8 cellular contexts compared by ENCODE assay signal in genomic region chr6:109397020-109397419, GRCh38. TPM values are rescaled to one million over a fixed set of nuclear protein-coding genes. Genes with fewer than 3 reads are reported as not detected.
DNase-seq lines count a peak whose midpoint lies in the region; ATAC-seq and TF ChIP-seq lines count a peak whose summit lies in the region.

No MANE protein-coding gene starts in this region.

- H3K9me3 Mint-ChIP-seq in Caco-2 (ENCODE audit: unreplicated experiment) (no peaks in the 10 kb centered on the region), chondrocyte (ENCODE audit: low read depth) (no peaks in the 10 kb centered on the region)
- H3K9me3 Mint-ChIP-seq in activated T-cell treated with anti-CD3 and anti-CD28 coated beads, Interleukin-2, amount 50 U/mL, for 4 hours, result no peaks in the 10 kb centered on the region

- H3K4me3 Mint-ChIP-seq in Caco-2 (ENCODE audit: unreplicated experiment) (no peak overlapping the region), chondrocyte (ENCODE audit: unreplicated experiment) (no peak overlapping the region)
- H3K4me3 Mint-ChIP-seq in activated T-cell treated with anti-CD3 and anti-CD28 coated beads, Interleukin-2, amount 50 U/mL, for 4 hours, result no peak overlapping the region

- DNase-seq in Caco-2, result peak in 1 of 2 experiments; percentile 21
- no peak for DNase-seq in MM.1S
- no peak for DNase-seq in chondrocyte (ENCODE audit: low spot score)
- DNase-seq in mucosa of descending colon, result peak in 1 of 3 donors; percentile 47
- no peak for DNase-seq in ecto neural progenitor cell (ENCODE audit: low spot score)
- DNase-seq in activated T-cell treated with anti-CD3 and anti-CD28 coated beads, Interleukin-2, amount 50 U/mL, for 4 hours, result no peak

- no peaks in the 10 kb centered on the region for H3K79me2 ChIP-seq in MM.1S (ENCODE audit: low read length)

- no peak overlapping the region for H2AFZ ChIP-seq in MM.1S (ENCODE audit: low read length)

- H3K27me3 Mint-ChIP-seq in Caco-2 (ENCODE audit: insufficient read depth, unreplicated experiment) (peaks cover 6% of the 10 kb centered on the region), chondrocyte (ENCODE audit: low read depth) (peaks cover 2% of the 10 kb centered on the region)
- H3K27me3 Mint-ChIP-seq in activated T-cell treated with anti-CD3 and anti-CD28 coated beads, Interleukin-2, amount 50 U/mL, for 4 hours (ENCODE audit: low read depth), result no peaks in the 10 kb centered on the region

- H3K27ac Mint-ChIP-seq in Caco-2 (ENCODE audit: unreplicated experiment), result no peak overlapping the region
- no peak overlapping the region for H3K27ac Mint-ChIP-seq in chondrocyte (ENCODE audit: unreplicated experiment)

- intact Hi-C loops in Caco-2 (cut with micrococcal nuclease; ENCODE audit: unreplicated experiment) (loop anchor here (1.0 to 2.0 kb wide), 3 partner anchors 14 to 214 kb away; no protein-coding TSS in a partner anchor), mucosa of descending colon (cut with DNase I, micrococcal nuclease) (no loop called here)

- no peaks in the 10 kb centered on the region for H3K36me3 Mint-ChIP-seq in Caco-2 (ENCODE audit: insufficient read depth, unreplicated experiment)
- peaks cover 1% of the 10 kb centered on the region for H3K36me3 Mint-ChIP-seq in chondrocyte (ENCODE audit: low read depth)
- no peaks in the 10 kb centered on the region for H3K36me3 Mint-ChIP-seq in activated T-cell treated with anti-CD3 and anti-CD28 coated beads, Interleukin-2, amount 50 U/mL, for 4 hours (ENCODE audit: insufficient read depth)

- peak; percentile 28 to 42 for TF ChIP-seq CTCF in Caco-2 (IDR thresholded peaks at IDR 0.05; ENCODE audit: insufficient read depth in 1 of 2, low read depth in 1 of 2, low read length in 1 of 2, severe bottlenecking in 1 of 2, unreplicated experiment in 1 of 2)
- TF ChIP-seq CTCF in MM.1S (IDR thresholded peaks at IDR 0.05; ENCODE audit: low read length), result peak; percentile 13; the same call in 1 of the 2 replicates
- peak; percentile 65 for TF ChIP-seq CTCF in chondrocyte (IDR thresholded peaks at IDR 0.05)
- no peak for TF ChIP-seq CTCF in mucosa of descending colon (IDR thresholded peaks at IDR 0.05)

- no peak overlapping the region for H3K27ac ChIP-seq in MM.1S (ENCODE audit: low read length)

- H3K9me2 ChIP-seq in MM.1S (replicated peaks; ENCODE audit: insufficient read depth, low read length), result no peaks in the 10 kb centered on the region

- no peak overlapping the region for H3K4me2 ChIP-seq in MM.1S (ENCODE audit: low read depth, low read length)

- peak; percentile 66 for ATAC-seq in mucosa of descending colon
- no peak for ATAC-seq in HG03097 (IDR thresholded peaks at IDR 0.05; ENCODE audit: low FRiP score, unreplicated experiment)
- no peak for ATAC-seq in HG02678 (IDR thresholded peaks at IDR 0.05; ENCODE audit: unreplicated experiment)
- ATAC-seq in activated T-cell treated with anti-CD3 and anti-CD28 coated beads, Interleukin-2, amount 50 U/mL, for 4 hours, result no peak

- H3K4me1 Mint-ChIP-seq in Caco-2 (ENCODE audit: low read depth, unreplicated experiment) (no peaks in the 10 kb centered on the region), chondrocyte (ENCODE audit: low read depth) (no peaks in the 10 kb centered on the region)
- no peaks in the 10 kb centered on the region for H3K4me1 Mint-ChIP-seq in activated T-cell treated with anti-CD3 and anti-CD28 coated beads, Interleukin-2, amount 50 U/mL, for 4 hours (ENCODE audit: low read depth)

- POLR2A ChIA-PET in Caco-2 (lab: Charles Lee), result no interaction called here

- H3K4me1 ChIP-seq in Caco-2, result no peaks in the 10 kb centered on the region
- no peaks in the 10 kb centered on the region for H3K4me1 ChIP-seq in MM.1S (ENCODE audit: low read length)
- no peaks in the 10 kb centered on the region for H3K4me1 ChIP-seq in mucosa of descending colon (ENCODE audit: low read depth)

- H3K36me3 ChIP-seq in Caco-2 (ENCODE audit: control insufficient read depth, insufficient read depth, low read length) (no peaks in the 10 kb centered on the region), MM.1S (replicated peaks; ENCODE audit: insufficient read depth, low read length) (no peaks in the 10 kb centered on the region), mucosa of descending colon (ENCODE audit: low read depth) (no peaks in the 10 kb centered on the region)

- H3K9me3 ChIP-seq in Caco-2 (no peaks in the 10 kb centered on the region), MM.1S (replicated peaks; ENCODE audit: insufficient read depth, low read length) (no peaks in the 10 kb centered on the region), mucosa of descending colon (no peaks in the 10 kb centered on the region)

- H3K27me3 ChIP-seq in Caco-2 (replicated peaks; ENCODE audit: control insufficient read depth, insufficient read depth, low read length) (no peaks in the 10 kb centered on the region), MM.1S (replicated peaks; ENCODE audit: insufficient read depth, low read length) (no peaks in the 10 kb centered on the region)

- no peaks in the 10 kb centered on the region for H3F3A ChIP-seq in MM.1S (ENCODE audit: insufficient read depth, low read length)

- no peaks in the 10 kb centered on the region for H4K20me1 ChIP-seq in MM.1S (ENCODE audit: insufficient read depth, low read length)

- no TSS peak for BruUV-seq in Caco-2 (replicated peaks; lab: Mats Ljungman, UMichigan)

- CTCF ChIA-PET in Caco-2 (lab: Charles Lee), result interaction anchor here (0.6 kb wide), 2 partner anchors 13 to 209 kb away, joined by 3 read pairs; no protein-coding TSS in a partner anchor

- no peak overlapping the region for H3K4me3 ChIP-seq in Caco-2 (ENCODE audit: low read depth, low read length)
- H3K4me3 ChIP-seq in MM.1S (ENCODE audit: low read length), result no peak overlapping the region
- H3K4me3 ChIP-seq in mucosa of descending colon, result no peak overlapping the region

- H3K9ac ChIP-seq in MM.1S (ENCODE audit: low read length), result no peak overlapping the region

RNA-seq across cellular contexts. Expression of gene CD164, which starts 14.8 kb away (rescaled TPM):
- total RNA-seq in Caco-2 (2022) (224 and 228 TPM in 2 replicates), chondrocyte (240 to 273 TPM (median 259 TPM) in 3 replicates), mucosa of descending colon (100 to 1,000 TPM; 337 to 845 (median 513) TPM)
- 100 to 1,000 TPM; 236 to 295 (median 239) TPM for total RNA-seq in activated T-cell treated with anti-CD3 and anti-CD28 coated beads, Interleukin-2, amount 50 U/mL, for 4 hours

RNA-seq across cellular contexts. Expression of gene PPIL6, which starts 43.4 kb away (rescaled TPM):
- total RNA-seq in Caco-2 (2022) (0.30 TPM in 1 of 2 replicates, not detected in the other), chondrocyte (2.2 to 2.7 TPM (median 2.5 TPM) in 3 replicates), mucosa of descending colon (1 to 10 TPM in 2 of 3 donors, under 1 TPM in 1; 0.67 to 5.5 (median 2.9) TPM)
- under 1 TPM; 0.13 to 0.46 (median 0.27) TPM for total RNA-seq in activated T-cell treated with anti-CD3 and anti-CD28 coated beads, Interleukin-2, amount 50 U/mL, for 4 hours

RNA-seq across cellular contexts. Expression of gene SMPD2, which starts 43.5 kb away (rescaled TPM):
- total RNA-seq in Caco-2 (2022) (12.3 and 12.8 TPM in 2 replicates), chondrocyte (5.3 to 7.4 TPM (median 5.6 TPM) in 3 replicates), mucosa of descending colon (10 to 100 TPM; 13.4 to 24.8 (median 22.7) TPM)
- total RNA-seq in activated T-cell treated with anti-CD3 and anti-CD28 coated beads, Interleukin-2, amount 50 U/mL, for 4 hours, result 10 to 100 TPM; 12.5 to 19.4 (median 15.6) TPM

RNA-seq across cellular contexts. Expression of gene MICAL1, which starts 58.6 kb away (rescaled TPM):
- total RNA-seq in Caco-2 (2022) (11.7 and 11.8 TPM in 2 replicates), chondrocyte (49.5 to 102 TPM (median 96.9 TPM) in 3 replicates), mucosa of descending colon (10 to 100 TPM; 43.1 to 72.9 (median 57.8) TPM)
- 10 to 100 TPM in 2 of 3 donors, 1 to 10 TPM in 1; 7.6 to 12.5 (median 12.4) TPM for total RNA-seq in activated T-cell treated with anti-CD3 and anti-CD28 coated beads, Interleukin-2, amount 50 U/mL, for 4 hours
